8 cellular contexts compared by ENCODE assay signal in genomic region chr14:69259531-69260245, GRCh38. TPM values are rescaled to one million over a fixed set of nuclear protein-coding genes. Genes with fewer than 3 reads are reported as not detected.
DNase-seq lines count a peak whose midpoint lies in the region; TF ChIP-seq lines count a peak whose summit lies in the region.

GALNT16 (plus strand) TSS chr14:69260158; CDS start chr14:69260291, 133 bp downstream.

- H3K9ac ChIP-seq in iPS-18a (ENCODE audit: low read length) (peak within 1 kb of the TSS; percentile 44), skeletal muscle tissue (ENCODE audit: low read depth in 1 of 3, low read length in 3 of 3) (peak within 1 kb of the TSS; percentile 45 to 62 (median 51))

- H3K4me1 ChIP-seq in adrenal gland (replicated peaks in 1 of 2) (peaks cover 12 to 37% of the 10 kb centered on the region in 2 donors), iPS-18a (ENCODE audit: control insufficient read depth, low read depth, low read length) (peaks cover 13% of the 10 kb centered on the region), skeletal muscle tissue (ENCODE audit: control insufficient read depth in 3 of 3, insufficient read depth in 3 of 3, low read length in 3 of 3) (peaks cover 14 to 29% (median 27%) of the 10 kb centered on the region in 3 donors)

- H3K9me3 ChIP-seq in adrenal gland (replicated peaks in 1 of 3) (no peaks in the 10 kb centered on the region), iPS-18a (ENCODE audit: control insufficient read depth, low read depth, low read length) (no peaks in the 10 kb centered on the region), skeletal muscle tissue (ENCODE audit: control insufficient read depth in 3 of 3, low read length in 3 of 3) (no peaks in the 10 kb centered on the region)

- 1 to 2% (median 1%) methylated on average over 50 to 80 of the region's 82 CpGs; no CpG with 5 or more reads in 1 of the 4 donors for WGBS in adrenal gland, 4 donors

- H3K4me3 ChIP-seq in adrenal gland (peak within 1 kb of the TSS in 3 of 4 donors; percentile 54 to 68 (median 64)), iPS-18a (ENCODE audit: low read length) (peak within 1 kb of the TSS; percentile 54), skeletal muscle tissue (ENCODE audit: low read length in 3 of 3) (peak within 1 kb of the TSS; percentile 71 to 73 (median 73))

- intact Hi-C loops in adrenal gland (cut with DNase I) = no loop called here

- peak in 5 of 6 experiments; percentile 8 to 40 (median 29) for TF ChIP-seq CTCF in adrenal gland (IDR thresholded peaks at IDR 0.05)

- TF ChIP-seq POLR2A in adrenal gland (IDR thresholded peaks at IDR 0.05) = no peak

- H3K27ac ChIP-seq in adrenal gland (peak within 1 kb of the TSS in 1 of 5 donors; percentile 60), iPS-18a (ENCODE audit: low read length) (no peak within 1 kb of the TSS), skeletal muscle tissue (ENCODE audit: low read depth, low read length) (peak within 1 kb of the TSS; percentile 38)

- H3K36me3 ChIP-seq in adrenal gland (replicated peaks in 1 of 2) (no peaks in the 10 kb centered on the region), iPS-18a (ENCODE audit: control insufficient read depth, low read depth, low read length) (no peaks in the 10 kb centered on the region), skeletal muscle tissue (ENCODE audit: control insufficient read depth in 3 of 3, insufficient read depth in 3 of 3, low read length in 3 of 3) (no peaks in the 10 kb centered on the region)

- DNase-seq in DMS79 (lab: John Stamatoyannopoulos, UW) = peak; percentile 69
- peak; percentile 36 for DNase-seq in LHCN-M2 (ENCODE audit: low read depth)
- peak in 6 of 7 donors; percentile 36 to 57 (median 37) for DNase-seq in adrenal gland
- DNase-seq in NOMO-1 treated with dmso at 0.1 percent for 144 hours (lab: John Stamatoyannopoulos, UW; ENCODE audit: unreplicated experiment) = no peak
- no peak for DNase-seq in NK-92 treated with Interleukin-12 subunit alpha and Interleukin-12 subunit beta, amount 100 ng/mL, for 24 hours (lab: John Stamatoyannopoulos, UW)
- no peak for DNase-seq in H4 (ENCODE audit: low spot score)

- H3K27me3 ChIP-seq in adrenal gland = no peaks in the 10 kb centered on the region
- peaks cover 61% of the 10 kb centered on the region for H3K27me3 ChIP-seq in iPS-18a (ENCODE audit: control insufficient read depth, insufficient read depth, low read length)
- H3K27me3 ChIP-seq in skeletal muscle tissue (ENCODE audit: control insufficient read depth in 3 of 3, insufficient read depth in 3 of 3, low read length in 3 of 3) = peaks cover 34 to 56% (median 44%) of the 10 kb centered on the region in 3 donors

RNA-seq across cellular contexts. Expression of gene GALNT16, which starts in this region (rescaled TPM):
- total RNA-seq in LHCN-M2 (2014; rRNA removed) (5.1 and 5.6 TPM in 2 replicates), adrenal gland (10 to 100 TPM; 10.9 to 38.1 (median 23.4) TPM), skeletal muscle tissue (8.4 TPM)
- 3.6 TPM for polyA plus RNA-seq in LHCN-M2 (2012)
- polyA plus RNA-seq in adrenal gland = 10 to 100 TPM in 1 of 3 donors, 1 to 10 TPM in 2; 7.7 to 16.3 (median 8.4) TPM
- 0.47 and 0.52 TPM in 2 replicates for total RNA-seq in H4 (2014; rRNA removed; shearing (Covaris generic))

Comparison
In these comparisons a context has a peak if more than half of its experiments do, and no peak if none do; other contexts are left out.
1. DNase-seq: peak in DMS79 (single experiment), LHCN-M2 (single experiment) and adrenal gland (6 of 7); none in NOMO-1 treated with dmso at 0.1 percent for 144 hours (single experiment), NK-92 treated with Interleukin-12 subunit alpha and Interleukin-12 subunit beta, amount 100 ng/mL, for 24 hours (single experiment) and H4 (single experiment).
2. Peak in every context shown above with its lines, with median percentiles within 50 percentile points of each other: H3K4me3 ChIP-seq.